Comparison of ENCODE assay signal across 2 cellular contexts in genomic region chr11:371716-372590, GRCh38.
TF ChIP-seq lines count a peak whose summit lies in the region.

No MANE protein-coding gene starts in this region.

TF ChIP-seq in HEK293, 187 proteins besides CTCF, POLR2A, EP300 and RAD21 (continued from another document):
- no peak for TF ChIP-seq ZNF518A (tag by site-specific recombination; conservative IDR thresholded peaks at IDR 0.05; ENCODE audit: low read depth)
TF ChIP-seq in HEK293: peak in this region for 1.

TF ChIP-seq in WTC11, 78 proteins besides CTCF, POLR2A, EP300 and RAD21 (continued from another document):
- TF ChIP-seq ZNF532 (CRISPR knock-in tag; IDR thresholded peaks at IDR 0.05; ENCODE audit: borderline replicate concordance), result no peak
- TF ChIP-seq PRRX2 (CRISPR knock-in tag; IDR thresholded peaks at IDR 0.05), result no peak
- no peak for TF ChIP-seq JUN (CRISPR knock-in tag; IDR thresholded peaks at IDR 0.05)
- no peak for TF ChIP-seq ZSCAN18 (CRISPR knock-in tag; IDR thresholded peaks at IDR 0.05)
- no peak for TF ChIP-seq E2F1 (CRISPR knock-in tag; IDR thresholded peaks at IDR 0.05)
- no peak for TF ChIP-seq ATF3 (CRISPR knock-in tag; conservative IDR thresholded peaks at IDR 0.05)
- no peak for TF ChIP-seq ZBTB21 (CRISPR knock-in tag; IDR thresholded peaks at IDR 0.05; ENCODE audit: borderline replicate concordance)
- TF ChIP-seq TCF7 (CRISPR knock-in tag; IDR thresholded peaks at IDR 0.05; ENCODE audit: low read depth), result no peak
- TF ChIP-seq TEAD4 (CRISPR knock-in tag; IDR thresholded peaks at IDR 0.05), result no peak
- no peak for TF ChIP-seq CBFB (CRISPR knock-in tag; IDR thresholded peaks at IDR 0.05; ENCODE audit: low read depth)
- TF ChIP-seq E2F4 (CRISPR knock-in tag; IDR thresholded peaks at IDR 0.05; ENCODE audit: borderline replicate concordance, low read depth), result no peak
- TF ChIP-seq NFATC4 (CRISPR knock-in tag; IDR thresholded peaks at IDR 0.05), result no peak
